1 cellular context compared by ENCODE assay signal in genomic region chrX:146435472-146435871, GRCh38.
TF ChIP-seq lines count a peak whose summit lies in the region.

No MANE protein-coding gene starts in this region.

TF ChIP-seq in HepG2, 621 proteins besides CTCF, POLR2A, EP300 and RAD21 (continued from another document):
- TF ChIP-seq ZNF318 (CRISPR knock-in tag; IDR thresholded peaks at IDR 0.05) (no peak), ZBTB21 (CRISPR knock-in tag; IDR thresholded peaks at IDR 0.05) (no peak), SOX5 (CRISPR knock-in tag; IDR thresholded peaks at IDR 0.05; ENCODE audit: borderline replicate concordance) (peak; percentile 22; the same call in 1 of the 2 replicates)
